Comparison of ENCODE assay signal across 35 cellular contexts in the genomic region with DNA sequence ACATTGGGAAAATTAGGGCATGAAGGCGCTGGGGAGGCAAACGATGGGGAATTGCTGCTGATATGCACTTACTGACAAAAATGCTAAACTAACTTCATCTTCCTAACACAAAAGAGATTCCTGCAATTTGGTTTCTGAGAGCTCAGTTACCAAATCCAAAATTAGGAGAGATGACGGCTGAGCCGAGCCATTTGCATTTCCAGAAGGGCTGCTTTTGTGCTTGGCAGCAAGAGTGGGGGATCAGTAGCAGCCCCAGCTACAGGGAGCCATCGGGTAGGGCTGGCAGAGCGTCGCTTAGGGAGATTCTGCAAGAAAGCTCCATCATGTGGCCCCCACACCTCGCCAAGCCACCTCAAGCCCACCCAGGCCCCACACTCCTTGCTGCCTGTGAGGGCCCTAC.
"Had no signal": no experiment of that assay in that cellular context is flagged by ENCODE, and none has a peak within 500 bp of the region (broad histone marks: within the 10 kb centered on the region; RNA-seq: fewer than 3 reads in every experiment).

No MANE protein-coding gene starts in this region.

- ATAC-seq: activated CD8-positive, alpha-beta memory T cell treated with anti-CD3 and anti-CD28 coated beads, Interleukin-2, amount 10 ng/mL, durations not matched to agents 7 days and 5 days; body of pancreas; PC-3; Right ventricle myocardium inferior had no signal

- H3K4me1 Mint-ChIP-seq: activated B cell treated with CpG ODN at 0.5 μM for 24 hours; activated CD4-positive, alpha-beta memory T cell treated with anti-CD3 and anti-CD28 coated beads, Interleukin-2, amount 10 ng/mL, durations not matched to agents 7 days and 5 days; activated naive CD4-positive, alpha-beta T cell treated with anti-CD3 and anti-CD28 coated beads, Interleukin-2, amount 50 U/mL, for 24 hours; activated naive CD8-positive, alpha-beta T cell treated with anti-CD3 and anti-CD28 coated beads, Interleukin-2, amount 10 ng/mL, durations not matched to agents 7 days and 5 days had no signal

- H3K27ac ChIP-seq: body of pancreas, Peyer's patch, VCaP had no signal

- DNase-seq: activated B cell treated with CpG ODN at 0.5 μM for 24 hours; activated CD4-positive, alpha-beta memory T cell treated with anti-CD3 and anti-CD28 coated beads, Interleukin-2, amount 10 ng/mL, durations not matched to agents 7 days and 5 days; activated CD4-positive, alpha-beta T cell treated with anti-CD3 and anti-CD28 coated beads for 4 hours; activated CD4-positive, alpha-beta T cell treated with anti-CD3 and anti-CD28 coated beads, Interleukin-2, amount 50 U/mL, for 1 hour; activated CD4-positive, CD25-positive, alpha-beta regulatory T cell treated with anti-CD3 and anti-CD28 coated beads, Interleukin-2, amount 50 U/mL, for 72 hours; activated CD8-positive, alpha-beta memory T cell treated with anti-CD3 and anti-CD28 coated beads for 24 hours; activated CD8-positive, alpha-beta memory T cell treated with anti-CD3 and anti-CD28 coated beads, Interleukin-2, amount 10 ng/mL, durations not matched to agents 7 days and 5 days; activated CD8-positive, alpha-beta memory T cell treated with anti-CD3 and anti-CD28 coated beads, Interleukin-2, amount 50 U/mL, for 48 hours; activated effector memory CD4-positive, alpha-beta T cell treated with Interleukin-2 at 50 U/mL for 16 hours; activated naive CD8-positive, alpha-beta T cell treated with anti-CD3 and anti-CD28 coated beads, Interleukin-2, amount 10 ng/mL, durations not matched to agents 7 days and 5 days; activated T-cell treated with anti-CD3 and anti-CD28 coated beads, Interleukin-2, amount 50 U/mL, for 48 hours; amygdala; body of pancreas; Kasumi-1; KG1; MG63; NCI-H1048; NCI-H1105 treated with DMSO at 0.1 percent for 48 hours; NCI-H1436; NCI-H1694; NCI-H1930; NCI-H2081 treated with DMSO at 0.1 percent for 48 hours; NCI-H226; NCI-H446 treated with DMSO at 0.1 percent for 48 hours; NCI-H524 treated with DMSO at 0.1 percent for 48 hours; PC-3; Peyer's patch; RPMI8226; SIG-M5; SW 1271; T-helper 1 cell; T-helper 9 cell had no signal

- H3K27ac Mint-ChIP-seq: activated B cell treated with CpG ODN at 0.5 μM for 24 hours; activated CD4-positive, alpha-beta memory T cell treated with anti-CD3 and anti-CD28 coated beads, Interleukin-2, amount 10 ng/mL, durations not matched to agents 7 days and 5 days; activated CD8-positive, alpha-beta memory T cell treated with anti-CD3 and anti-CD28 coated beads, Interleukin-2, amount 10 ng/mL, durations not matched to agents 7 days and 5 days; activated naive CD4-positive, alpha-beta T cell treated with anti-CD3 and anti-CD28 coated beads, Interleukin-2, amount 50 U/mL, for 24 hours; activated naive CD8-positive, alpha-beta T cell treated with anti-CD3 and anti-CD28 coated beads, Interleukin-2, amount 10 ng/mL, durations not matched to agents 7 days and 5 days had no signal

- H3K27me3 Mint-ChIP-seq: activated B cell treated with CpG ODN at 0.5 μM for 24 hours; activated CD4-positive, alpha-beta memory T cell treated with anti-CD3 and anti-CD28 coated beads, Interleukin-2, amount 10 ng/mL, durations not matched to agents 7 days and 5 days; activated CD8-positive, alpha-beta memory T cell treated with anti-CD3 and anti-CD28 coated beads, Interleukin-2, amount 10 ng/mL, durations not matched to agents 7 days and 5 days; activated naive CD4-positive, alpha-beta T cell treated with anti-CD3 and anti-CD28 coated beads, Interleukin-2, amount 50 U/mL, for 24 hours; activated naive CD8-positive, alpha-beta T cell treated with anti-CD3 and anti-CD28 coated beads, Interleukin-2, amount 10 ng/mL, durations not matched to agents 7 days and 5 days had no signal

- H3K9me3 Mint-ChIP-seq: activated B cell treated with CpG ODN at 0.5 μM for 24 hours; activated CD4-positive, alpha-beta memory T cell treated with anti-CD3 and anti-CD28 coated beads, Interleukin-2, amount 10 ng/mL, durations not matched to agents 7 days and 5 days; activated naive CD4-positive, alpha-beta T cell treated with anti-CD3 and anti-CD28 coated beads, Interleukin-2, amount 50 U/mL, for 24 hours; activated naive CD8-positive, alpha-beta T cell treated with anti-CD3 and anti-CD28 coated beads, Interleukin-2, amount 10 ng/mL, durations not matched to agents 7 days and 5 days had no signal

- H3K9me3 ChIP-seq: body of pancreas, MG63, Peyer's patch had no signal

- H3K27me3 ChIP-seq: body of pancreas, MG63, Peyer's patch had no signal

- H3K4me3 Mint-ChIP-seq: activated B cell treated with CpG ODN at 0.5 μM for 24 hours; activated CD4-positive, alpha-beta memory T cell treated with anti-CD3 and anti-CD28 coated beads, Interleukin-2, amount 10 ng/mL, durations not matched to agents 7 days and 5 days; activated CD8-positive, alpha-beta memory T cell treated with anti-CD3 and anti-CD28 coated beads, Interleukin-2, amount 10 ng/mL, durations not matched to agents 7 days and 5 days; activated naive CD4-positive, alpha-beta T cell treated with anti-CD3 and anti-CD28 coated beads, Interleukin-2, amount 50 U/mL, for 24 hours; activated naive CD8-positive, alpha-beta T cell treated with anti-CD3 and anti-CD28 coated beads, Interleukin-2, amount 10 ng/mL, durations not matched to agents 7 days and 5 days had no signal

- H3K4me1 ChIP-seq: body of pancreas had no signal

- H3K4me3 ChIP-seq: body of pancreas, MG63, Peyer's patch had no signal

- H3K36me3 Mint-ChIP-seq: activated CD8-positive, alpha-beta memory T cell treated with anti-CD3 and anti-CD28 coated beads, Interleukin-2, amount 10 ng/mL, durations not matched to agents 7 days and 5 days; activated naive CD4-positive, alpha-beta T cell treated with anti-CD3 and anti-CD28 coated beads, Interleukin-2, amount 50 U/mL, for 24 hours; activated naive CD8-positive, alpha-beta T cell treated with anti-CD3 and anti-CD28 coated beads, Interleukin-2, amount 10 ng/mL, durations not matched to agents 7 days and 5 days had no signal

- H3K36me3 ChIP-seq: MG63, Peyer's patch had no signal
